Comparison of ENCODE assay signal across 15 cellular contexts in the genomic region with DNA sequence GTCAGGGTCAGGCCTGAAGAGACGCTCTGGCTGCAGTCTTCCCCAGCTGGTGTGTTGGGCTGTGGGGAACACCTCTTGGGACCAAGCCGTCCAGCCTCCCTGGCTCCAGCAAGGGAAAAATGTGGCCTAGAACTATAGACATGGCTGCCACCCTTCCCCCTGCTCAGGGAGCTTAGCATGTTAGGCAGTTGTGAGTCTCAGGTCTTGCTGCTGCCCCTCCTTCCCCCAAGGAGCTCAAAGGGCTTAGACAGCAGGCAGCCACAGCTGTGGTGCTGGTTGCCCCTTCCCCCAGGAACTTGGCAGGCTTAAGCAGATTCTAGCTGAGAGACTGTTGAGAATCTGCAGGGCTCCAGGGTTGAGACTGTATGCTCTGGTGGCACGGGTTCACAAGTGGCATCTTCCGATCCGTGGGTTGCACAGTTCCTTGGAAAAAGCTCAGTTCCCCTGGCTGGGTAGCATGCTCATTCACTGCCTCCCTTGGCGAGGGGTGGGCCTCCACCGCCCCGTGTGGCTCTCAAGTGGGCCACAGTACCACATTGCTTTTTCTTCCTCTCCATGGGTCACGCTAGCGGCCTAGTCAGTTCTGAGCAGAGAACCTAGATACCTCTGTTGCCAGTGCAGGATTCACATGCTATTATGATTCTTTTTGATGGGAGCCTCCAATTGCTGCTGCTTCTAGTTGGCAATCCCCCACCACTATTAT.
DNase-seq lines count a peak whose midpoint lies in the region; ATAC-seq and TF ChIP-seq lines count a peak whose summit lies in the region.
"Had no signal": no experiment of that assay in that cellular context is flagged by ENCODE, and none has a peak within 500 bp of the region (broad histone marks: within the 10 kb centered on the region; RNA-seq: fewer than 3 reads in every experiment).

No MANE protein-coding gene starts in this region.

- no peak overlapping the region for H2BK12ac ChIP-seq in H9 (ENCODE audit: insufficient read length, low read depth, low read length)

- H3K79me2 ChIP-seq in H9 (ENCODE audit: insufficient read depth, low read length): peaks cover 43% of the 10 kb centered on the region

- H3K27ac ChIP-seq in H9 (ENCODE audit: insufficient read length, low read depth, low read length): no peak overlapping the region
- H3K27ac ChIP-seq in endodermal cell (ENCODE audit: low read depth, low read length): no peak overlapping the region
- H3K27ac ChIP-seq: A549, C4-2B had no signal

- no peak overlapping the region for H3T11ph ChIP-seq in H9 (ENCODE audit: low read length)

- H2BK20ac ChIP-seq in H9 (ENCODE audit: low read depth, low read length, poor library complexity, severe bottlenecking): no peak overlapping the region

- H3K9ac ChIP-seq in H9 (ENCODE audit: extremely low read depth, insufficient read length, low read length) (no peak overlapping the region), endodermal cell (ENCODE audit: extremely low read depth, low read length, poor library complexity, severe bottlenecking) (no peak overlapping the region)

- no peaks in the 10 kb centered on the region for H3K27me3 ChIP-seq in H9 (ENCODE audit: insufficient read depth, low read length)
- no peaks in the 10 kb centered on the region for H3K27me3 ChIP-seq in endodermal cell (ENCODE audit: control insufficient read depth, insufficient read depth, low read length, poor library complexity, severe bottlenecking)
- H3K27me3 ChIP-seq: BE2C had no signal

- H3K18ac ChIP-seq in H9 (ENCODE audit: insufficient read length, low read depth, low read length): no peak overlapping the region

- no peaks in the 10 kb centered on the region for H3K23me2 ChIP-seq in H9 (ENCODE audit: insufficient read length, low read depth, low read length, poor library complexity, severe bottlenecking)

- no peak overlapping the region for H3K4ac ChIP-seq in H9 (ENCODE audit: low read depth, low read length)

- peaks cover 35 to 41% of the 10 kb centered on the region in 2 experiments for H3K9me3 Mint-ChIP-seq in H9
- H3K9me3 Mint-ChIP-seq in endodermal cell: peaks cover 34% of the 10 kb centered on the region

- H3K9me3 ChIP-seq in H9 (ENCODE audit: control insufficient read depth, low read depth, low read length): no peaks in the 10 kb centered on the region
- peaks cover 26% of the 10 kb centered on the region for H3K9me3 ChIP-seq in endodermal cell (ENCODE audit: control insufficient read depth, low read length)
- H3K9me3 ChIP-seq: A549, BE2C had no signal

- H3K36me3 Mint-ChIP-seq in H9 (ENCODE audit: insufficient read depth in 1 of 3, low read depth in 3 of 3) (peaks cover 30 to 50% (median 38%) of the 10 kb centered on the region in 3 experiments), endodermal cell (ENCODE audit: low read depth) (peaks cover 42% of the 10 kb centered on the region)
- H3K36me3 Mint-ChIP-seq: CD8-positive, alpha-beta T cell; IgD-negative memory B cell had no signal

- no CpG with 5 or more reads among the region's 10 CpGs for WGBS in H9 (ENCODE audit: extremely low coverage, insufficient read length, low lambda C conversion rate)
- 86 to 91% methylated on average over 6 to 10 of the region's 10 CpGs for WGBS in endodermal cell (ENCODE audit: insufficient coverage in 1 of 2, insufficient read length in 1 of 2), 2 experiments

- peak overlapping the region; percentile 34 for H3K4me3 ChIP-seq in endodermal cell (ENCODE audit: low read length)
- H3K4me3 ChIP-seq: A549 had no signal

- no peak for TF ChIP-seq CTCF in H9 (conservative IDR thresholded peaks at IDR 0.05)
- TF ChIP-seq CTCF in endodermal cell (conservative IDR thresholded peaks at IDR 0.05): no peak

- peak overlapping the region; percentile 81 for H4K8ac ChIP-seq in H9 (replicated peaks; ENCODE audit: insufficient read length, low read depth, low read length)

- H3K36me3 ChIP-seq in endodermal cell (ENCODE audit: control insufficient read depth, insufficient read depth, low read length): peaks cover 14% of the 10 kb centered on the region
- H3K36me3 ChIP-seq: BE2C had no signal

- H3K27me3 Mint-ChIP-seq in H9 (ENCODE audit: low read depth) (no peaks in the 10 kb centered on the region), endodermal cell (ENCODE audit: insufficient read depth) (no peaks in the 10 kb centered on the region)
- H3K27me3 Mint-ChIP-seq: IgD-negative memory B cell had no signal

- no peak overlapping the region for H3K23ac ChIP-seq in H9 (ENCODE audit: insufficient read length, low read depth, low read length)

- no peaks in the 10 kb centered on the region for H3K79me1 ChIP-seq in H9 (ENCODE audit: insufficient read depth, low read depth, low read length, poor library complexity, severe bottlenecking)

- no peak overlapping the region for H2BK15ac ChIP-seq in H9 (ENCODE audit: low read depth, low read length)

- H2BK120ac ChIP-seq in H9 (ENCODE audit: low read depth, low read length, poor library complexity, severe bottlenecking): no peak overlapping the region

- no peak for ATAC-seq in HG03025 (IDR thresholded peaks at IDR 0.05; ENCODE audit: low FRiP score, unreplicated experiment)
- ATAC-seq: A549; CD8-positive, alpha-beta T cell had no signal

- no peak overlapping the region for H4K91ac ChIP-seq in H9 (ENCODE audit: insufficient read length, low read depth, low read length)

- DNase-seq in H9: peak; percentile 49
- peak; percentile 90 for DNase-seq in NCI-H82 (lab: John Stamatoyannopoulos, UW)
- DNase-seq in endodermal cell: peak; percentile 76
- no peak for DNase-seq in HuH-7.5 (ENCODE audit: low spot score)
- no peak for DNase-seq in NCI-H748 (lab: John Stamatoyannopoulos, UW; ENCODE audit: unreplicated experiment)
- DNase-seq: BE2C; CD8-positive, alpha-beta T cell; COR-L47; DMS53; H7; KG1 had no signal

- no peak overlapping the region for H2AFZ ChIP-seq in H9 (ENCODE audit: low read length)

- H3K4me1 Mint-ChIP-seq in H9 (peaks cover 0 to 37% of the 10 kb centered on the region in 2 experiments; a peak in 2 of 4 replicates), endodermal cell (peaks cover 21% of the 10 kb centered on the region)
- H3K4me1 Mint-ChIP-seq: IgD-negative memory B cell had no signal

- no peak overlapping the region for H2BK5ac ChIP-seq in H9 (ENCODE audit: insufficient read length, low read length)

- no peaks in the 10 kb centered on the region for H4K20me1 ChIP-seq in H9 (ENCODE audit: control insufficient read depth, insufficient read depth, insufficient read length)

- no peak overlapping the region for H4K5ac ChIP-seq in H9 (ENCODE audit: insufficient read length, low read depth, low read length)

- H3K4me2 ChIP-seq in H9 (ENCODE audit: insufficient read depth, insufficient read length, low read length): no peak overlapping the region
- H3K4me2 ChIP-seq: A549 had no signal

- peaks cover 13% of the 10 kb centered on the region for H3K4me1 ChIP-seq in H9 (ENCODE audit: insufficient read depth, low read length)
- peaks cover 5% of the 10 kb centered on the region for H3K4me1 ChIP-seq in endodermal cell (ENCODE audit: control insufficient read depth, insufficient read depth, low read length)
- H3K4me1 ChIP-seq: A549, BE2C had no signal

- H3K27ac Mint-ChIP-seq in H9 (0 out of 7 replicates have a peak overlapping the region, but pooled peaks of 1 of the 3 experiments have one; percentile 74), endodermal cell (peak overlapping the region; percentile 27)
- H3K27ac Mint-ChIP-seq: CD8-positive, alpha-beta T cell; IgD-negative memory B cell had no signal

- H3K4me3 Mint-ChIP-seq in H9 (no peak overlapping the region), endodermal cell (no peak overlapping the region)
- H3K4me3 Mint-ChIP-seq: CD8-positive, alpha-beta T cell; IgD-negative memory B cell had no signal

- no peak overlapping the region for H2AK5ac ChIP-seq in H9 (ENCODE audit: insufficient read length, low read length)

- peak overlapping the region; percentile 12; the same call in 1 of the 2 replicates for H3K14ac ChIP-seq in H9 (ENCODE audit: insufficient read depth, low read length)

- H3K56ac ChIP-seq in H9 (ENCODE audit: insufficient read length, low read depth, low read length): no peak overlapping the region

Comparison
In these comparisons a context has a peak if more than half of its experiments do, and no peak if none do; other contexts are left out.
1. DNase-seq: peak in H9 (single experiment), NCI-H82 (single experiment) and endodermal cell (single experiment); none in HuH-7.5 (single experiment) and NCI-H748 (single experiment).